ENCODE assay signal across 19 cellular contexts in the genomic region with DNA sequence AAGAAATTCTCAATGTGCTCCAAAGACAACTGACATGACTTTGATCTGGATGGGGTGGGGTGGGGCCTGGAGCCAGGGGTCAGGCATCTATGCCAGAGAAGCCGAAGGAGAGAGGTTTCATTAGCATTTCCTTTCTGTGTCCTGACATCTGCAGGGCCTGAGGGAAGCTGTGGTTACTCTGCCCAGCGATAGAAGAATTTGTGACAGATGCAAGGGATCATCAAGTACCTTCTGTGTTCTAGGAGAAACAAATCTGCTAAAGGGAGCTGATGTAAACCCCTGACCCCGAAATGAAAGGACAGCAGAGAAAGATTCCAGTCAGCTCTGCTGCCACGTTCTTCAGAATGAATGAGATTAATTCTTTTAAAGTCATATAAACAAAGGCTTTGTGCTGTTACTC.
DNase-seq lines count a peak whose midpoint lies in the region; ATAC-seq and TF ChIP-seq lines count a peak whose summit lies in the region.
"Had no signal": no experiment of that assay in that cellular context is flagged by ENCODE, and none has a peak within 500 bp of the region (broad histone marks: within the 10 kb centered on the region; RNA-seq: fewer than 3 reads in every experiment).

No MANE protein-coding gene starts in this region.

- H3K4me1 ChIP-seq in HAP-1 (peaks cover 9% of the 10 kb centered on the region; the same call in 1 of the 2 replicates), hepatocyte (ENCODE audit: insufficient read depth) (peaks cover 9% of the 10 kb centered on the region), esophagus squamous epithelium (peaks cover 0 to 16% (median 0%) of the 10 kb centered on the region in 3 donors)
- H3K4me1 ChIP-seq: gastrocnemius medialis had no signal

- intact Hi-C loops in esophagus squamous epithelium (cut with DNase I) = no loop called here

- H3K9me3 ChIP-seq in AG04450 (ENCODE audit: control insufficient read depth, insufficient read depth, low read length) = peaks cover 3% of the 10 kb centered on the region; the same call in 1 of the 2 replicates
- H3K9me3 ChIP-seq in HAP-1 = no peaks in the 10 kb centered on the region
- no peaks in the 10 kb centered on the region for H3K9me3 ChIP-seq in hepatocyte (ENCODE audit: low read depth)
- H3K9me3 ChIP-seq in esophagus squamous epithelium = no peaks in the 10 kb centered on the region
- H3K9me3 ChIP-seq: gastrocnemius medialis had no signal

- no peak for ATAC-seq in HG02798 (IDR thresholded peaks at IDR 0.05; ENCODE audit: poor library complexity, unreplicated experiment)
- ATAC-seq: activated naive CD4-positive, alpha-beta T cell treated with anti-CD3 and anti-CD28 coated beads, Interleukin-2, amount 50 U/mL, for 72 hours; gastrocnemius medialis; naive thymus-derived CD8-positive, alpha-beta T cell; PC-3; SK-N-SH treated with all-trans-retinoic acid at 6 μM for 48 hours had no signal

- no peaks in the 10 kb centered on the region for H4K20me1 ChIP-seq in hepatocyte (ENCODE audit: insufficient read depth, poor library complexity, severe bottlenecking)

- no peak overlapping the region for H2AFZ ChIP-seq in hepatocyte

- H3K27me3 ChIP-seq in AG04450 (ENCODE audit: control insufficient read depth, insufficient read depth, low read length) (no peaks in the 10 kb centered on the region), HAP-1 (ENCODE audit: low read depth) (no peaks in the 10 kb centered on the region), hepatocyte (no peaks in the 10 kb centered on the region), esophagus squamous epithelium (no peaks in the 10 kb centered on the region)
- H3K27me3 ChIP-seq: gastrocnemius medialis had no signal

- TF ChIP-seq POLR2A in esophagus squamous epithelium (IDR thresholded peaks at IDR 0.05) = no peak

- H3K4me2 ChIP-seq in hepatocyte = peak overlapping the region; percentile 4

- CTCF ChIA-PET in AG04450 (lab: Charles Lee) = interaction anchor here (0.8 to 1.4 kb wide), 2 partner anchors 18 to 327 kb away, joined by 3 read pairs; no protein-coding TSS in a partner anchor

- H3K9me2 ChIP-seq in hepatocyte (replicated peaks; ENCODE audit: insufficient read depth) = no peaks in the 10 kb centered on the region

- peak overlapping the region; percentile 52 for H3K27ac ChIP-seq in AG04450 (ENCODE audit: low read depth, low read length)
- peak overlapping the region; percentile 78 for H3K27ac ChIP-seq in hepatocyte
- H3K27ac ChIP-seq in esophagus squamous epithelium = no peak overlapping the region
- H3K27ac ChIP-seq: gastrocnemius medialis had no signal

- WGBS in hepatocyte (ENCODE audit: low lambda C conversion rate, missing lambda C conversion rate) = 25% methylated on average over 4 of the region's 4 CpGs
- 18 to 22% methylated on average over 4 of the region's 4 CpGs for WGBS in esophagus squamous epithelium, 2 donors

- H3K36me3 ChIP-seq in HAP-1 (replicated peaks) (no peaks in the 10 kb centered on the region), hepatocyte (replicated peaks; ENCODE audit: insufficient read depth, low read depth) (no peaks in the 10 kb centered on the region), esophagus squamous epithelium (no peaks in the 10 kb centered on the region)
- H3K36me3 ChIP-seq: gastrocnemius medialis had no signal

- TF ChIP-seq CTCF in AG04450 (IDR thresholded peaks at IDR 0.05; ENCODE audit: low read depth, low read length) (no peak), hepatocyte (IDR thresholded peaks at IDR 0.05; ENCODE audit: poor library complexity) (no peak), esophagus squamous epithelium (IDR thresholded peaks at IDR 0.05) (no peak)

- in situ Hi-C loops in HAP-1 (cut with MboI; ENCODE audit: low sequenced_read_pairs) = no loop called here

- H3K79me2 ChIP-seq in hepatocyte = no peaks in the 10 kb centered on the region

- POLR2A ChIA-PET in AG04450 (lab: Yijun Ruan, JAX) = interaction anchor here (0.9 kb wide), 1 partner anchor 153 kb away, joined by 3 read pairs; no protein-coding TSS in a partner anchor

- DNase-seq in AG04450 (ENCODE audit: low read depth, low spot score) = no peak
- peak; percentile 18 to 34 for DNase-seq in HAP-1 (ENCODE audit: low spot score in 2 of 2)
- peak; percentile 45 for DNase-seq in amniotic epithelial cell (ENCODE audit: low read depth)
- DNase-seq in hepatocyte (ENCODE audit: low spot score) = no peak
- no peak for DNase-seq in HUDEP-2 (lab: John Stamatoyannopoulos, UW; ENCODE audit: unreplicated experiment in 76 of 76)
- no peak for DNase-seq in GM19238 (ENCODE audit: insufficient read length, low spot score)
- DNase-seq in esophagus squamous epithelium (lab: John Stamatoyannopoulos, UW) = no peak
- DNase-seq: activated CD4-positive, alpha-beta T cell treated with anti-CD3 and anti-CD28 coated beads, Interleukin-2, amount 50 U/mL, for 4 hours; activated T-cell treated with anti-CD3 and anti-CD28 coated beads, Interleukin-2, amount 50 U/mL, for 48 hours; CD4-positive, alpha-beta T cell; effector CD4-positive, alpha-beta T cell; gastrocnemius medialis; naive thymus-derived CD8-positive, alpha-beta T cell; NCI-H1930; NCI-H526; PC-3 had no signal

- no peak overlapping the region for H3K4me3 ChIP-seq in AG04450 (ENCODE audit: low read depth, low read length)
- H3K4me3 ChIP-seq in HAP-1 = no peak overlapping the region
- H3K4me3 ChIP-seq in hepatocyte = no peak overlapping the region
- H3K4me3 ChIP-seq in esophagus squamous epithelium = no peak overlapping the region
- H3K4me3 ChIP-seq: gastrocnemius medialis had no signal

Comparison
In these comparisons a context has a peak if more than half of its experiments do, and no peak if none do; other contexts are left out.
1. DNase-seq: peak in HAP-1 (2 of 2) and amniotic epithelial cell (single experiment); none in AG04450 (single experiment), hepatocyte (single experiment), HUDEP-2 (0 of 76), GM19238 (single experiment) and esophagus squamous epithelium (single experiment).
2. H3K27ac ChIP-seq: peak in AG04450 (single experiment) and hepatocyte (single experiment); none in esophagus squamous epithelium (0 of 4).